ENCODE assay signal across 8 cellular contexts in the genomic region with DNA sequence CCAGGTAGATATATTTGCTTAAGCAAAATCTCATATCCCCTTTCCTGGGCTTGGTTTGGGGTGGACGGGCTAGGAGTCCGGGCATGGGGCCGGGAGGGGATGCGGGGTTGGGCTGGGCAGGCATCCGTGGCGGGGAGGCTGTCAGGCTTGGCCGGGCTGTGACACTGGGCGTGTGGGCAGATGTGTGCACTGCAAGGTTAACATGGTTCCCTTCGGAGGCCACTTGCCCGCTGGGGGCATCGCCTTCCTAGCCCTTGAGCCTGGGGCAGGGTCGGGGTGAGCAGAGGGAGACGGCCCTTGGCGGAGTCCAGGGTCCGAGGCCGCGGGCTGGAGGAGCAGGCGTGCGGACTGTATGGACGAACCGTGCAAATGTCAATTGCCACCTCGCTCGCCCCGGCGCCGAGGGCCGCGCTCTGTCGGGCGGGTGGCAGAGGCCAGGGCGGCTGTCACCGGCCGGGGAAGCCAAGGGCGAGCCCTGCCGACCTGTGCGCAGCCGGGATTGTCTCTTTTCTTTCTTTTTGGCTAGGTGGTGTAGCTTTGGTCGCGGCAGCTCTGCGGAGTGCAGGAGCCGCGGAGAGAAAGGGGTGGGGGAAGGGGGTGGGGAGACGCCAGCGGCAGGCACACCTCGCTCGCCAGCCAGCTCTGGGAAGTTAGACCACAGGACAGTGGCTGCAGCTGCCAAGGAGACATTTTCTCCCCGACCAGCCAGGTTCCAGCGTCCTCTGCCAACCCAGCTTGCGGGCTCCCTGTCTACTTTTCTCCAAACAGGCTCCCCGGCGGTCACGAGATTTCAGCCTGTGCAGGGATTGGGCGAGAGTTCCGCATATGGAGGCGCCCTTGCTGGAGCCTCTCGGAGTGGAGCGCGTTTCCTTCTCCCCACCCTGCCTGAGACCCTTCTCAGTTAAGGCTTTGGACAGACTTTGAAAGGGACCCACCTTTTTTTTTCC. TPM values are rescaled to one million over a fixed set of nuclear protein-coding genes. Genes with fewer than 3 reads are reported as not detected.
DNase-seq lines count a peak whose midpoint lies in the region; ATAC-seq and TF ChIP-seq lines count a peak whose summit lies in the region.

No MANE protein-coding gene starts in this region.

- H3K4me1 ChIP-seq in right cardiac atrium (ENCODE audit: control insufficient read depth, insufficient read depth, low read length) (no peaks in the 10 kb centered on the region), rectal smooth muscle tissue (ENCODE audit: control insufficient read depth, insufficient read depth, low read length) (peaks cover 5% of the 10 kb centered on the region), uterus (peaks cover 0 to 3% of the 10 kb centered on the region in 2 donors)

- H3K9me3 ChIP-seq in right cardiac atrium (ENCODE audit: control insufficient read depth, low read length) (no peaks in the 10 kb centered on the region), uterus (no peaks in the 10 kb centered on the region)

- DNase-seq in NCI-H128 (lab: John Stamatoyannopoulos, UW; ENCODE audit: unreplicated experiment) (peak; percentile 48), T-helper 2 cell (peak; percentile 32 to 73 (median 53)), right cardiac atrium (peak; percentile 83 to 92 (median 91)), uterus (peak; percentile 65 to 68)

- TF ChIP-seq CTCF in GM12875 (IDR thresholded peaks at IDR 0.05; ENCODE audit: borderline replicate concordance, insufficient read depth, low read depth, low read length) (no peak), uterus (IDR thresholded peaks at IDR 0.05) (no peak)

- H3K27me3 ChIP-seq in right cardiac atrium (ENCODE audit: control insufficient read depth, insufficient read depth) (no peaks in the 10 kb centered on the region), rectal smooth muscle tissue (ENCODE audit: control insufficient read depth, insufficient read depth, low read length) (no peaks in the 10 kb centered on the region), uterus (no peaks in the 10 kb centered on the region)

- H3K9ac ChIP-seq in rectal smooth muscle tissue (ENCODE audit: low read length) = peak overlapping the region; percentile 83

- intact Hi-C loops in right cardiac atrium (cut with DNase I) (no loop called here), uterus (cut with DNase I; ENCODE audit: low total_unique reads) (no loop called here)

- H3K4me3 ChIP-seq in GM12875 (ENCODE audit: low read depth, low read length) (peak overlapping the region; percentile 86), right cardiac atrium (ENCODE audit: low read length) (peak overlapping the region; percentile 90), rectal smooth muscle tissue (ENCODE audit: low read length) (peak overlapping the region; percentile 92), uterus (peak overlapping the region; percentile 89 to 99)

- ATAC-seq in HG02642 (IDR thresholded peaks at IDR 0.05; ENCODE audit: poor library complexity, unreplicated experiment) = peak; percentile 35
- ATAC-seq in right cardiac atrium = peak; percentile 59 to 61

- TF ChIP-seq POLR2A in uterus (IDR thresholded peaks at IDR 0.05) = no peak

- H3K36me3 ChIP-seq in rectal smooth muscle tissue (ENCODE audit: control insufficient read depth, insufficient read depth, low read length) = no peaks in the 10 kb centered on the region
- H3K36me3 ChIP-seq in uterus = no peaks in the 10 kb centered on the region

- under 1% methylated on average over 58 of the region's 58 CpGs for WGBS in right cardiac atrium

- H3K27ac ChIP-seq in angular gyrus (ENCODE audit: low read depth, low read length) (peak overlapping the region; percentile 80), right cardiac atrium (ENCODE audit: low read length) (peak overlapping the region; percentile 27), rectal smooth muscle tissue (ENCODE audit: low read depth, low read length) (peak overlapping the region; percentile 86), uterus (peak overlapping the region; percentile 97 to 100)

RNA-seq across cellular contexts. Expression of gene RCOR3, which starts 1.3 kb away (rescaled TPM):
- total RNA-seq in right cardiac atrium = 10 to 100 TPM; 40.5 to 49.0 (median 44.0) TPM
- 21.9 TPM for polyA plus RNA-seq in right cardiac atrium
- 10 to 100 TPM; 26.1 to 88.5 (median 39.8) TPM for total RNA-seq in uterus

Comparison
In these comparisons a context has a peak if more than half of its experiments do, and no peak if none do; other contexts are left out.
1. Peak in every context shown above with its lines: DNase-seq, ATAC-seq, H3K4me3 ChIP-seq and H3K27ac ChIP-seq.
2. H3K27ac ChIP-seq: peak in every context shown above with its lines; median percentile 98 in uterus; 86 in rectal smooth muscle tissue; 80 in angular gyrus; 27 in right cardiac atrium.